Comparison of ENCODE assay signal across 16 cellular contexts in genomic region chr20:54606384-54606783, GRCh38.
DNase-seq lines count a peak whose midpoint lies in the region; ATAC-seq and TF ChIP-seq lines count a peak whose summit lies in the region.
"Had no signal": no experiment of that assay in that cellular context is flagged by ENCODE, and none has a peak within 500 bp of the region (broad histone marks: within the 10 kb centered on the region; RNA-seq: fewer than 3 reads in every experiment).

No MANE protein-coding gene starts in this region.

- H3K9me3 ChIP-seq in esophagus muscularis mucosa (no peaks in the 10 kb centered on the region), tibial artery (no peaks in the 10 kb centered on the region)
- H3K9me3 ChIP-seq: right lobe of liver, transverse colon had no signal

- H3K36me3 ChIP-seq in esophagus muscularis mucosa (no peaks in the 10 kb centered on the region), tibial artery (no peaks in the 10 kb centered on the region)
- H3K36me3 ChIP-seq: right lobe of liver, transverse colon had no signal

- in situ Hi-C loops in GM13977 (cut with MboI; ENCODE audit: low pct_unique_long_range_greater_than_20kb, low sequenced_read_pairs, unreplicated experiment): no loop called here

- TF ChIP-seq CTCF in GM13977 (IDR thresholded peaks at IDR 0.05; ENCODE audit: extremely low read depth, insufficient read depth, missing control alignments) (no peak), esophagus muscularis mucosa (IDR thresholded peaks at IDR 0.05) (no peak), tibial artery (IDR thresholded peaks at IDR 0.05) (no peak)

- H3K27ac ChIP-seq in esophagus muscularis mucosa (replicated peaks in 1 of 4) (no peak overlapping the region), tibial artery (no peak overlapping the region)
- H3K27ac ChIP-seq: epithelial cell of prostate, right lobe of liver, transverse colon had no signal

- WGBS in esophagus muscularis mucosa: 81% methylated on average over 3 of the region's 3 CpGs

- H3K4me1 ChIP-seq in esophagus muscularis mucosa (no peaks in the 10 kb centered on the region), tibial artery (no peaks in the 10 kb centered on the region)
- H3K4me1 ChIP-seq: right lobe of liver, transverse colon had no signal

- intact Hi-C loops in esophagus muscularis mucosa (cut with DNase I): no loop called here
- intact Hi-C loops in tibial artery (cut with DNase I; ENCODE audit: low total_unique reads): no loop called here

- H3K4me3 ChIP-seq in esophagus muscularis mucosa (no peak overlapping the region), tibial artery (no peak overlapping the region)
- H3K4me3 ChIP-seq: right lobe of liver, transverse colon had no signal

- DNase-seq in GM13977 (ENCODE audit: low spot score): peak; percentile 28
- peak; percentile 95 for DNase-seq in MV-4-11 (lab: John Stamatoyannopoulos, UW)
- DNase-seq in esophagus muscularis mucosa (ENCODE audit: extremely low spot score): peak; percentile 26
- no peak for DNase-seq in tibial artery
- no peak for DNase-seq in stimulated activated CD4-positive, alpha-beta T cell treated with anti-CD3 and anti-CD28 coated beads, Interleukin-4, amount 100 ng/mL, for 24 hours
- DNase-seq in NCI-H2227 (lab: John Stamatoyannopoulos, UW; ENCODE audit: unreplicated experiment): no peak
- DNase-seq in stimulated activated naive CD4-positive, alpha-beta T cell (lab: John Stamatoyannopoulos, UW): no peak
- DNase-seq: activated CD8-positive, alpha-beta T cell treated with anti-CD3 and anti-CD28 coated beads, Interleukin-2, amount 10 ng/mL, durations not matched to agents 7 days and 5 days; HFFc6; islet precursor cell; NCI-H1092 treated with DMSO at 0.1 percent for 48 hours; right lobe of liver; stimulated activated CD8-positive, alpha-beta memory T cell treated with anti-CD3 and anti-CD28 coated beads, Interleukin-4, amount 100 ng/mL, for 48 hours; transverse colon had no signal

- no peak for TF ChIP-seq EP300 in esophagus muscularis mucosa (IDR thresholded peaks at IDR 0.05)

- no peak for TF ChIP-seq POLR2A in esophagus muscularis mucosa (IDR thresholded peaks at IDR 0.05; ENCODE audit: low read depth)

- no peaks in the 10 kb centered on the region for H3K27me3 ChIP-seq in esophagus muscularis mucosa
- no peaks in the 10 kb centered on the region for H3K27me3 ChIP-seq in tibial artery
- H3K27me3 ChIP-seq: right lobe of liver, transverse colon had no signal

- peak; percentile 48 for ATAC-seq in HG02759 (IDR thresholded peaks at IDR 0.05; ENCODE audit: unreplicated experiment)
- ATAC-seq: activated CD8-positive, alpha-beta T cell treated with anti-CD3 and anti-CD28 coated beads, Interleukin-2, amount 10 ng/mL, durations not matched to agents 7 days and 5 days had no signal

Comparison
In these comparisons a context has a peak if more than half of its experiments do, and no peak if none do; other contexts are left out.
1. DNase-seq: peak in GM13977 (single experiment), MV-4-11 (single experiment) and esophagus muscularis mucosa (single experiment); none in tibial artery (0 of 2), stimulated activated CD4-positive, alpha-beta T cell treated with anti-CD3 and anti-CD28 coated beads, Interleukin-4, amount 100 ng/mL, for 24 hours (single experiment), NCI-H2227 (single experiment) and stimulated activated naive CD4-positive, alpha-beta T cell (0 of 6).